12 cellular contexts compared by ENCODE assay signal in the genomic region with DNA sequence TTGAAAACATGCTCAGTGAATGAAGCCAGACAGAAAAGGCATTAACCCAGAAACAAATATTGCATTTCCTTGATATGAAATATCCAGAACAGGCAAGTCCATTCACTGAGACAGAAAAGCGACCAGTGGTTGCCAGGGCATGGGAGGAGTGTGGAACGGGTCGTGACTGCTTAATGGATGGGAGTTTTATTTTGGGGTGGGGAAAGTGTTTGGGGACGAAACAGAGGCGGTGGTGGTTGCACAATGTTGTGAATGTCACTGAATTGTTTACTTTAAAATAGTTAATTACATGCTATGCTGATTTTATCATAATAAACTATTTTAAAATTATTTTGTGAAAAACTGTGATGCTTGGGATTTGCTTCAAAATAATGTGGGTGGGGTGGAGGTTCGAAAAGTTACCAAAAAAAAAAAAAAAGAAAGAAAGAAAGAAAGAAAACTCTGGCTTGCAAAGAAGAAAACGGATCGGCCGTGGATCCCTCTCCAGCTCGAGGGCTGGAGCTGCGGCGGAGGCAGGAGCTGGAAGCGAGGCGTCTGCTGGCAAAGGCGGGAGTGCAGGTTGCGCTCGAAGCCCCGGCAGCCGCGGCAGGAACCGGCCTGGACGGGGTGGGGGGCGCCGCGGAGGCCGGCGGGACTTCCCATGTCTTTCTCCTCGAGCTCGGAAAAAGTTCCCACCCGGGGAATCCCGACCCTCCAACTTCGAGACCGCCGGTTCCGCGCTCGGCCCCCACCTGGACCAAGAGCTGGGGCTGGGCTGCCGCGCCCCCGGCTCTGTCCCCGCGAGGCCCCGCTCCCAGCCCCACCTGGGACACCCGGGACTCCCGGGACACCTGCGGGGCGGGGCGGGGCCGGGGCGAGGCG. TPM values are rescaled to one million over a fixed set of nuclear protein-coding genes. Genes with fewer than 3 reads are reported as not detected.
A peak's percentile ranks its signal among the peaks of the same experiment; 100 is the strongest.
DNase-seq lines count a peak whose midpoint lies in the region; ATAC-seq, FAIRE-seq and TF ChIP-seq lines count a peak whose summit lies in the region.
"Had no signal": no experiment of that assay in that cellular context is flagged by ENCODE, and none has a peak within 500 bp of the region (broad histone marks: within the 10 kb centered on the region; RNA-seq: fewer than 3 reads in every experiment).

No MANE protein-coding gene starts in this region.

- H3K27me3 ChIP-seq in A673 (replicated peaks; ENCODE audit: insufficient read depth, low read depth, low read length, poor library complexity) (peaks cover 37% of the 10 kb centered on the region), GM23338 (ENCODE audit: insufficient read depth) (peaks cover 68% of the 10 kb centered on the region)

- H3K9me3 Mint-ChIP-seq in GM23338 (peaks cover 30% of the 10 kb centered on the region), memory B cell (peaks cover 3% of the 10 kb centered on the region)
- no peaks in the 10 kb centered on the region for H3K9me3 Mint-ChIP-seq in activated T-helper 17 cell treated with anti-CD3 and anti-CD28 coated beads, Interleukin-2, amount 50 U/mL, for 72 hours

- H3K79me2 ChIP-seq in GM23338 (replicated peaks; ENCODE audit: insufficient read depth) = no peaks in the 10 kb centered on the region

- H3K4me1 Mint-ChIP-seq in GM23338 (peaks cover 12% of the 10 kb centered on the region), memory B cell (peaks cover 15% of the 10 kb centered on the region)
- H3K4me1 Mint-ChIP-seq in activated T-helper 17 cell treated with anti-CD3 and anti-CD28 coated beads, Interleukin-2, amount 50 U/mL, for 72 hours = peaks cover 15% of the 10 kb centered on the region

- H3K36me3 ChIP-seq in A673 (ENCODE audit: insufficient read depth, low read length, poor library complexity, severe bottlenecking) = no peaks in the 10 kb centered on the region
- no peaks in the 10 kb centered on the region for H3K36me3 ChIP-seq in GM23338 (ENCODE audit: insufficient read depth)
- H3K36me3 ChIP-seq: uterus had no signal

- H3K4me2 ChIP-seq in GM23338 = peak overlapping the region; percentile 74

- no TSS peak for BruUV-seq in A673 (replicated peaks; lab: Mats Ljungman, UMichigan)

- POLR2A ChIA-PET in A673 (lab: Charles Lee; ENCODE audit: low non-redundant PET) = no interaction called here

- intact Hi-C loops in A673 (cut with micrococcal nuclease; ENCODE audit: unreplicated experiment) = no loop called here

- H3K36me3 Mint-ChIP-seq in GM23338 (ENCODE audit: low read depth) = peaks cover 12% of the 10 kb centered on the region
- peaks cover 9% of the 10 kb centered on the region for H3K36me3 Mint-ChIP-seq in activated T-helper 17 cell treated with anti-CD3 and anti-CD28 coated beads, Interleukin-2, amount 50 U/mL, for 72 hours (ENCODE audit: low read depth)
- peaks cover 5% of the 10 kb centered on the region for H3K36me3 Mint-ChIP-seq in memory B cell

- peaks cover 64% of the 10 kb centered on the region for H3K27me3 Mint-ChIP-seq in GM23338 (ENCODE audit: insufficient read depth, low read depth, poor library complexity)
- peaks cover 17% of the 10 kb centered on the region for H3K27me3 Mint-ChIP-seq in activated T-helper 17 cell treated with anti-CD3 and anti-CD28 coated beads, Interleukin-2, amount 50 U/mL, for 72 hours
- peaks cover 18% of the 10 kb centered on the region for H3K27me3 Mint-ChIP-seq in memory B cell

- 0 out of 2 replicates have a peak, but pooled peaks cover 6% of the 10 kb centered on the region for H4K20me1 ChIP-seq in GM23338 (replicated peaks; ENCODE audit: insufficient read depth)

- peaks cover 8% of the 10 kb centered on the region for H3K4me1 ChIP-seq in A673 (ENCODE audit: insufficient read depth, low read length, poor library complexity, severe bottlenecking)
- peaks cover 6% of the 10 kb centered on the region; the same call in 1 of the 2 replicates for H3K4me1 ChIP-seq in GM23338 (ENCODE audit: insufficient read depth)

- H3F3A ChIP-seq in GM23338 (replicated peaks; ENCODE audit: low read depth) = 0 out of 2 replicates have a peak, but pooled peaks cover 3% of the 10 kb centered on the region

- CTCF ChIA-PET in A673 (lab: Charles Lee) = interaction anchor here (0.6 kb wide), 2 partner anchors 12 to 46 kb away, joined by 4 to 6 read pairs; no protein-coding TSS in a partner anchor

- no peak for TF ChIP-seq CTCF in A673 (conservative IDR thresholded peaks at IDR 0.05; ENCODE audit: low read depth, low read length)
- no peak for TF ChIP-seq CTCF in GM23338 (conservative IDR thresholded peaks at IDR 0.05; ENCODE audit: low read depth in 2 of 2)

- no peak overlapping the region for H3K27ac ChIP-seq in A673 (ENCODE audit: low read depth, low read length, poor library complexity, severe bottlenecking)
- no peak overlapping the region for H3K27ac ChIP-seq in GM23338 (ENCODE audit: low read depth)
- H3K27ac ChIP-seq: body of pancreas, uterus had no signal

- peaks cover 11% of the 10 kb centered on the region for H3K9me3 ChIP-seq in A673 (ENCODE audit: low read depth, low read length, poor library complexity, severe bottlenecking)
- H3K9me3 ChIP-seq: body of pancreas had no signal

- peak; percentile 26 for ATAC-seq in GM23338
- no peak for ATAC-seq in activated T-helper 17 cell treated with anti-CD3 and anti-CD28 coated beads, Interleukin-2, amount 50 U/mL, for 72 hours (replicated peaks)
- no peak for ATAC-seq in memory B cell (ENCODE audit: low read depth)
- ATAC-seq in left lobe of liver = no peak
- ATAC-seq: body of pancreas had no signal

- H3K4me3 ChIP-seq in A673 (ENCODE audit: low read depth, low read length, poor library complexity, severe bottlenecking) (peak overlapping the region; percentile 37), GM23338 (peak overlapping the region; percentile 57)
- H3K4me3 ChIP-seq: body of pancreas, uterus had no signal

- H2AFZ ChIP-seq in GM23338 = no peak overlapping the region

- H3K9me2 ChIP-seq in GM23338 (ENCODE audit: insufficient read depth) = no peaks in the 10 kb centered on the region

- DNase-seq in A673 (ENCODE audit: low spot score) = no peak
- peak; percentile 76 for DNase-seq in GM23338 (ENCODE audit: low spot score)
- no peak for DNase-seq in memory B cell (ENCODE audit: low spot score in 2 of 2)
- no peak for DNase-seq in left lobe of liver (ENCODE audit: low spot score)
- DNase-seq in NCI-H2196 (lab: John Stamatoyannopoulos, UW; ENCODE audit: unreplicated experiment) = no peak
- DNase-seq in hippocampal formation (lab: John Stamatoyannopoulos, UW) = no peak
- no peak for DNase-seq in frontal cortex (ENCODE audit: low spot score in 2 of 2)
- DNase-seq: stimulated activated CD4-positive, alpha-beta T cell treated with anti-CD3 and anti-CD28 coated beads, Interleukin-2, amount 100 ng/mL, for 48 hours; uterus had no signal

- no peak overlapping the region for H3K27ac Mint-ChIP-seq in GM23338
- H3K27ac Mint-ChIP-seq in activated T-helper 17 cell treated with anti-CD3 and anti-CD28 coated beads, Interleukin-2, amount 50 U/mL, for 72 hours = no peak overlapping the region
- no peak overlapping the region for H3K27ac Mint-ChIP-seq in memory B cell

- no peak for FAIRE-seq in frontal cortex (lab: Jason Lieb, UNC)

- H3K4me3 Mint-ChIP-seq in GM23338 (peak overlapping the region; percentile 71), memory B cell (peak overlapping the region; percentile 70)
- peak overlapping the region; percentile 29 for H3K4me3 Mint-ChIP-seq in activated T-helper 17 cell treated with anti-CD3 and anti-CD28 coated beads, Interleukin-2, amount 50 U/mL, for 72 hours

TF ChIP-seq in GM23338, 12 proteins besides CTCF, POLR2A, EP300 and RAD21 (continues in another document):
- TF ChIP-seq ZNF114 (CRISPR knock-in tag; IDR thresholded peaks at IDR 0.05) = no peak
- TF ChIP-seq, protein P1, sequence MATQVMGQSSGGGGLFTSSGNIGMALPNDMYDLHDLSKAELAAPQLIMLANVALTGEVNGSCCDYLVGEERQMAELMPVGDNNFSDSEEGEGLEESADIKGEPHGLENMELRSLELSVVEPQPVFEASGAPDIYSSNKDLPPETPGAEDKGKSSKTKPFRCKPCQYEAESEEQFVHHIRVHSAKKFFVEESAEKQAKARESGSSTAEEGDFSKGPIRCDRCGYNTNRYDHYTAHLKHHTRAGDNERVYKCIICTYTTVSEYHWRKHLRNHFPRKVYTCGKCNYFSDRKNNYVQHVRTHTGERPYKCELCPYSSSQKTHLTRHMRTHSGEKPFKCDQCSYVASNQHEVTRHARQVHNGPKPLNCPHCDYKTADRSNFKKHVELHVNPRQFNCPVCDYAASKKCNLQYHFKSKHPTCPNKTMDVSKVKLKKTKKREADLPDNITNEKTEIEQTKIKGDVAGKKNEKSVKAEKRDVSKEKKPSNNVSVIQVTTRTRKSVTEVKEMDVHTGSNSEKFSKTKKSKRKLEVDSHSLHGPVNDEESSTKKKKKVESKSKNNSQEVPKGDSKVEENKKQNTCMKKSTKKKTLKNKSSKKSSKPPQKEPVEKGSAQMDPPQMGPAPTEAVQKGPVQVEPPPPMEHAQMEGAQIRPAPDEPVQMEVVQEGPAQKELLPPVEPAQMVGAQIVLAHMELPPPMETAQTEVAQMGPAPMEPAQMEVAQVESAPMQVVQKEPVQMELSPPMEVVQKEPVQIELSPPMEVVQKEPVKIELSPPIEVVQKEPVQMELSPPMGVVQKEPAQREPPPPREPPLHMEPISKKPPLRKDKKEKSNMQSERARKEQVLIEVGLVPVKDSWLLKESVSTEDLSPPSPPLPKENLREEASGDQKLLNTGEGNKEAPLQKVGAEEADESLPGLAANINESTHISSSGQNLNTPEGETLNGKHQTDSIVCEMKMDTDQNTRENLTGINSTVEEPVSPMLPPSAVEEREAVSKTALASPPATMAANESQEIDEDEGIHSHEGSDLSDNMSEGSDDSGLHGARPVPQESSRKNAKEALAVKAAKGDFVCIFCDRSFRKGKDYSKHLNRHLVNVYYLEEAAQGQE (IDR thresholded peaks at IDR 0.05; ENCODE audit: unreplicated experiment) = no peak
- no peak for TF ChIP-seq EZH2phosphoT487 (IDR thresholded peaks at IDR 0.05; ENCODE audit: unreplicated experiment)
- no peak for TF ChIP-seq EZH2 (IDR thresholded peaks at IDR 0.05; ENCODE audit: low read depth, unreplicated experiment)
- TF ChIP-seq POLR2AphosphoS5 (IDR thresholded peaks at IDR 0.05; ENCODE audit: low read depth) = no peak
- no peak for TF ChIP-seq NANOG (IDR thresholded peaks at IDR 0.05; ENCODE audit: borderline replicate concordance)
- no peak for TF ChIP-seq STAT1 (IDR thresholded peaks at IDR 0.05; ENCODE audit: unreplicated experiment)
- no peak for TF ChIP-seq ZNF331 (CRISPR knock-in tag; IDR thresholded peaks at IDR 0.05; ENCODE audit: low read depth)

RNA-seq across cellular contexts. Expression of gene P2RX2, which starts 0.5 kb away (rescaled TPM):
- 0.17 TPM in 1 of 2 replicates, not detected in the other for total RNA-seq in A673 (2021)
- total RNA-seq in GM23338 (2014; rRNA removed; shearing (Covaris generic)) = 1.7 and 3.0 TPM in 2 replicates
- polyA plus RNA-seq in GM23338 (2016; fragmentation: Nextera tagmentation; extraction: Ambion mirVana) = 1.1 and 2.3 TPM in 2 replicates
- total RNA-seq in activated T-helper 17 cell treated with anti-CD3 and anti-CD28 coated beads, Interleukin-2, amount 50 U/mL, for 72 hours = not detected
- total RNA-seq in left lobe of liver = not detected
- not detected for total RNA-seq in frontal cortex
- total RNA-seq: myocyte, uterus had no signal

RNA-seq across cellular contexts. Expression of gene LRCOL1, which starts 7.7 kb away (rescaled TPM):
- not detected in 2 replicates for total RNA-seq in A673 (2021)
- total RNA-seq in GM23338 (2014; rRNA removed; shearing (Covaris generic)) = 1.7 TPM in 1 of 2 replicates, not detected in the other
- polyA plus RNA-seq in GM23338 (2016; fragmentation: Nextera tagmentation; extraction: Ambion mirVana) = not detected in 2 replicates
- total RNA-seq in activated T-helper 17 cell treated with anti-CD3 and anti-CD28 coated beads, Interleukin-2, amount 50 U/mL, for 72 hours = not detected
- total RNA-seq in left lobe of liver = 9.2 TPM
- not detected for total RNA-seq in frontal cortex
- total RNA-seq: body of pancreas, myocyte had no signal
